ENCODE assay signal across 10 cellular contexts in genomic region chr16:25174285-25174684, GRCh38. TPM values are rescaled to one million over a fixed set of nuclear protein-coding genes. Genes with fewer than 3 reads are reported as not detected.
"Had no signal": no experiment of that assay in that cellular context is flagged by ENCODE, and none has a peak within 500 bp of the region (broad histone marks: within the 10 kb centered on the region; RNA-seq: fewer than 3 reads in every experiment).

No MANE protein-coding gene starts in this region.

- ATAC-seq: HCT116 had no signal

- H2AFZ ChIP-seq: GM23248 had no signal

- H3K4me1 ChIP-seq: HAP-1 had no signal

- H3K4me3 ChIP-seq: GM23248, HAP-1 had no signal

- H3K9me3 ChIP-seq: HAP-1 had no signal

- H3K9ac ChIP-seq: GM23248 had no signal

- DNase-seq: GM23248, GOT3, H7, HFFc6, KG1 had no signal

- H3K27ac ChIP-seq: GM23248, HL-60 had no signal

RNA-seq across cellular contexts. Expression of gene AQP8, which starts 42.5 kb away (rescaled TPM):
- total RNA-seq: GM23248, H7, HFFc6, HT1080 had no signal
- polyA plus RNA-seq: GM23248, IgD-negative memory B cell had no signal
